14 cellular contexts compared by ENCODE assay signal in the genomic region with DNA sequence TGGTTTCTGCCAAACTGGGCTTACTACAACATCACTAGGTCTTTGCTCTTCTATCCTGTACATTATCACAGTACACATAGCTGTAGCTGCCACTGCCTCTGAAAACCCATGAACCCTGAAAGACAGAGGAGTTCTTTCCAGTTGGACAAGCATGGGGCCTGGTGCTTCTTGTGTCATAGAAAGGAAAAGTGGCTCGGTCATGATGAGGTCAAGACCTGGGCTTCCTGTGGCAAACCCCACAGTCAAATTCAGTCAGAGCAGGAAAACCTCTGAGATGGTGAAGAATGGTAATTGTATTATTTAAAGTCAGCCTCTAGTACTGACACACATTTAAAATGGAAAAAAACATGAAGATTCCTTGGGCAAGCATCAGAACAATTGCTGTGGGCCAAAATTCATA.
A peak's percentile ranks its signal among the peaks of the same experiment; 100 is the strongest.
DNase-seq lines count a peak whose midpoint lies in the region; ATAC-seq lines count a peak whose summit lies in the region.
"Had no signal": no experiment of that assay in that cellular context is flagged by ENCODE, and none has a peak within 500 bp of the region (broad histone marks: within the 10 kb centered on the region; RNA-seq: fewer than 3 reads in every experiment).

No MANE protein-coding gene starts in this region.

- DNase-seq in kidney tubule cell (ENCODE audit: low spot score) (peak; percentile 50), hypothalamus (lab: John Stamatoyannopoulos, UW) (no peak), NCI-H446 (lab: John Stamatoyannopoulos, UW) (no peak)
- no peak for DNase-seq in activated CD4-positive, alpha-beta T cell treated with anti-CD3 and anti-CD28 coated beads, Interleukin-2, amount 50 U/mL, for 4 hours
- DNase-seq: CD8-positive, alpha-beta T cell; dorsolateral prefrontal cortex; mesenchymal stem cell; NCI-H226; occipital lobe; PC-3 had no signal

- peak; percentile 71 for ATAC-seq in GM18858 (IDR thresholded peaks at IDR 0.05; ENCODE audit: unreplicated experiment)
- ATAC-seq in GM21381 (IDR thresholded peaks at IDR 0.05; ENCODE audit: unreplicated experiment): peak; percentile 62
- ATAC-seq in HG03095 (IDR thresholded peaks at IDR 0.05; ENCODE audit: unreplicated experiment): peak; percentile 77
- ATAC-seq: activated CD4-positive, CD25-positive, alpha-beta regulatory T cell treated with anti-CD3 and anti-CD28 coated beads, Interleukin-2, amount 50 U/mL, for 24 hours; CD8-positive, alpha-beta T cell; PC-3 had no signal
